ENCODE assay signal across 8 cellular contexts in genomic region chr12:55073043-55074022, GRCh38.
DNase-seq lines count a peak whose midpoint lies in the region; ATAC-seq and TF ChIP-seq lines count a peak whose summit lies in the region.

No MANE protein-coding gene starts in this region.

- TF ChIP-seq CTCF in WERI-Rb-1 (IDR thresholded peaks at IDR 0.05; ENCODE audit: low read depth, low read length), result peak; percentile 65

- ATAC-seq in HG03097 (IDR thresholded peaks at IDR 0.05; ENCODE audit: low FRiP score, unreplicated experiment), result no peak

- H3K4me3 ChIP-seq in WERI-Rb-1 (ENCODE audit: low read depth, low read length), result no peak overlapping the region

- in situ Hi-C loops in T47D (cut with HindIII; ENCODE audit: low pct_unique_long_range_greater_than_20kb, low sequenced_read_pairs), result no loop called here

- H3K9me3 ChIP-seq in WERI-Rb-1 (ENCODE audit: severe bottlenecking), result no peaks in the 10 kb centered on the region

- no peaks in the 10 kb centered on the region for H3K27me3 ChIP-seq in WERI-Rb-1 (ENCODE audit: insufficient read depth, low read depth, severe bottlenecking)

- no peaks in the 10 kb centered on the region for H3K36me3 ChIP-seq in WERI-Rb-1

- H3K27ac ChIP-seq in WERI-Rb-1, result no peak overlapping the region

- DNase-seq in DMS153 (lab: John Stamatoyannopoulos, UW), result peak; percentile 34
- DNase-seq in HCEC 1CT, result peak; percentile 62
- DNase-seq in NCI-H2107 treated with DMSO at 0.1 percent for 48 hours (lab: John Stamatoyannopoulos, UW; ENCODE audit: unreplicated experiment), result peak; percentile 38
- DNase-seq in WERI-Rb-1, result peak; percentile 75
- peak; percentile 59 to 83 for DNase-seq in T47D (ENCODE audit: low read depth in 1 of 2, low spot score in 1 of 2)
- peak; percentile 65 for DNase-seq in iris pigment epithelial cell (ENCODE audit: low read depth)
- peak; percentile 58 for DNase-seq in stimulated activated CD4-positive, alpha-beta T cell treated with anti-CD3 and anti-CD28 coated beads, Interleukin-1b, Interleukin-23, amount 100 ng/mL, for 1 hour (ENCODE audit: low read depth in 2 of 2)
